In the genomic region with DNA sequence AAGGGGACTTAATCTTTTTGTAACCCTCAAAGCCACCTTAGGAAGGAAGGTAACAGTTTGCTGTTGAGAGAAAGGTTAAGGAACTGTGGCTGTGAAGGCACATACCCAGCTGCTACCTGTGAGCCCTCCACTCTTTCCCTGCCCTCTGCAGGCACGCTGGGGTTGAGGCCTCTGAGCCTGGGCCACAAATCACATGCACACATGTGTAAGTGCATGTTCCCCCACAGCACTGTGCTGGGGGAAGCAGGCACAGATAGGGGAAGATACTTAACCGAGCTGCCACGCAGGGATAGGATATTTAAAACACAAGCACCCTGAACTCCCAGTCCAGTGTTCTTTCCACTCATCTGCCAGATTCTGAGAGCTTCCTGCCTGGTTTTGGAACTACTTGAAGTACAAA, we compare ENCODE assay signal across 18 cellular contexts. TPM values are rescaled to one million over a fixed set of nuclear protein-coding genes. Genes with fewer than 3 reads are reported as not detected.
DNase-seq lines count a peak whose midpoint lies in the region; ATAC-seq and TF ChIP-seq lines count a peak whose summit lies in the region.
"Had no signal": no experiment of that assay in that cellular context is flagged by ENCODE, and none has a peak within 500 bp of the region (broad histone marks: within the 10 kb centered on the region; RNA-seq: fewer than 3 reads in every experiment).

No MANE protein-coding gene starts in this region.

- H3K9me3 Mint-ChIP-seq in activated naive CD4-positive, alpha-beta T cell treated with anti-CD3 and anti-CD28 coated beads, Interleukin-2, amount 10 ng/mL, durations not matched to agents 7 days and 5 days, result no peaks in the 10 kb centered on the region
- no peaks in the 10 kb centered on the region for H3K9me3 Mint-ChIP-seq in endodermal cell
- H3K9me3 Mint-ChIP-seq: activated naive CD4-positive, alpha-beta T cell treated with anti-CD3 and anti-CD28 coated beads, Interleukin-2, amount 50 U/mL, for 72 hours; immature natural killer cell; natural killer cell treated with Interleukin-12 subunit alpha and Interleukin-12 subunit beta and Interleukin-15 and Interleukin-18, amount 100 ng/mL, for 72 hours had no signal

- peaks cover 13% of the 10 kb centered on the region for H3K36me3 ChIP-seq in endodermal cell (ENCODE audit: control insufficient read depth, insufficient read depth, low read length)

- DNase-seq in activated naive CD4-positive, alpha-beta T cell treated with anti-CD3 and anti-CD28 coated beads, Interleukin-2, amount 10 ng/mL, durations not matched to agents 7 days and 5 days, result no peak
- DNase-seq in activated naive CD4-positive, alpha-beta T cell treated with Interleukin-2 at 50 U/mL for 16 hours, result no peak
- DNase-seq in OCI-M1 (lab: John Stamatoyannopoulos, UW), result peak; percentile 14
- DNase-seq in endodermal cell, result peak; percentile 47
- peak; percentile 25 for DNase-seq in sciatic nerve (ENCODE audit: low spot score)
- DNase-seq in stimulated activated CD4-positive, alpha-beta T cell treated with anti-CD3 and anti-CD28 coated beads, Interleukin-2, amount 100 ng/mL, for 48 hours, result no peak
- DNase-seq in Ammon's horn (ENCODE audit: low spot score), result no peak
- DNase-seq: activated CD4-positive, CD25-positive, alpha-beta regulatory T cell treated with anti-CD3 and anti-CD28 coated beads, Interleukin-2, amount 50 U/mL, for 72 hours; activated CD8-positive, alpha-beta memory T cell treated with anti-CD3 and anti-CD28 coated beads, Interleukin-2, amount 50 U/mL, for 4 hours; immature natural killer cell; MM.1S; NCI-H187; NCI-H510A; stimulated activated CD4-positive, alpha-beta T cell treated with anti-CD3 and anti-CD28 coated beads, Interleukin-15, amount 100 ng/mL, for 24 hours had no signal

- ATAC-seq in sciatic nerve, result no peak
- no peak for ATAC-seq in GM21447 (IDR thresholded peaks at IDR 0.05; ENCODE audit: unreplicated experiment)
- ATAC-seq: activated naive CD4-positive, alpha-beta T cell treated with anti-CD3 and anti-CD28 coated beads, Interleukin-2, amount 50 U/mL, for 72 hours; natural killer cell treated with Interleukin-12 subunit alpha and Interleukin-12 subunit beta and Interleukin-15 and Interleukin-18, amount 100 ng/mL, for 72 hours had no signal

- WGBS in endodermal cell (ENCODE audit: insufficient coverage in 1 of 2, insufficient read length in 1 of 2), 2 experiments, result 97% methylated on average over 3 of the region's 3 CpGs; no CpG with 5 or more reads in 1 of the 2 experiments

- no peak overlapping the region for H3K9ac ChIP-seq in endodermal cell (ENCODE audit: extremely low read depth, low read length, poor library complexity, severe bottlenecking)

- peaks cover 8% of the 10 kb centered on the region for H3K36me3 Mint-ChIP-seq in activated naive CD4-positive, alpha-beta T cell treated with anti-CD3 and anti-CD28 coated beads, Interleukin-2, amount 10 ng/mL, durations not matched to agents 7 days and 5 days
- H3K36me3 Mint-ChIP-seq in endodermal cell (ENCODE audit: low read depth), result peaks cover 2% of the 10 kb centered on the region
- H3K36me3 Mint-ChIP-seq: immature natural killer cell; natural killer cell treated with Interleukin-12 subunit alpha and Interleukin-12 subunit beta and Interleukin-15 and Interleukin-18, amount 100 ng/mL, for 72 hours had no signal

- no peak overlapping the region for H3K27ac ChIP-seq in endodermal cell (ENCODE audit: low read depth, low read length)
- H3K27ac ChIP-seq: SJSA1 had no signal

- H3K27me3 Mint-ChIP-seq in activated naive CD4-positive, alpha-beta T cell treated with anti-CD3 and anti-CD28 coated beads, Interleukin-2, amount 10 ng/mL, durations not matched to agents 7 days and 5 days, result no peaks in the 10 kb centered on the region
- H3K27me3 Mint-ChIP-seq in endodermal cell (ENCODE audit: insufficient read depth), result no peaks in the 10 kb centered on the region
- H3K27me3 Mint-ChIP-seq: natural killer cell treated with Interleukin-12 subunit alpha and Interleukin-12 subunit beta and Interleukin-15 and Interleukin-18, amount 100 ng/mL, for 72 hours had no signal

- intact Hi-C loops in sciatic nerve (cut with DNase I), result no loop called here

- CTCF ChIA-PET in activated naive CD4-positive, alpha-beta T cell treated with anti-CD3 and anti-CD28 coated beads, Interleukin-2, amount 10 ng/mL, durations not matched to agents 7 days and 5 days (lab: Charles Lee), result no interaction called here

- no peak overlapping the region for H3K4me3 ChIP-seq in endodermal cell (ENCODE audit: low read length)
- H3K4me3 ChIP-seq: SJSA1 had no signal

- H3K27me3 ChIP-seq in endodermal cell (ENCODE audit: control insufficient read depth, insufficient read depth, low read length, poor library complexity, severe bottlenecking), result no peaks in the 10 kb centered on the region
- H3K27me3 ChIP-seq: SJSA1 had no signal

- peaks cover 16% of the 10 kb centered on the region for H3K4me1 ChIP-seq in endodermal cell (ENCODE audit: control insufficient read depth, insufficient read depth, low read length)

- no peaks in the 10 kb centered on the region for H3K9me3 ChIP-seq in endodermal cell (ENCODE audit: control insufficient read depth, low read length)
- H3K9me3 ChIP-seq: SJSA1 had no signal

- peak overlapping the region; percentile 55 for H3K27ac Mint-ChIP-seq in activated naive CD4-positive, alpha-beta T cell treated with anti-CD3 and anti-CD28 coated beads, Interleukin-2, amount 10 ng/mL, durations not matched to agents 7 days and 5 days
- peak overlapping the region; percentile 26 for H3K27ac Mint-ChIP-seq in endodermal cell

- H3K4me1 Mint-ChIP-seq in activated naive CD4-positive, alpha-beta T cell treated with anti-CD3 and anti-CD28 coated beads, Interleukin-2, amount 10 ng/mL, durations not matched to agents 7 days and 5 days, result peaks cover 31% of the 10 kb centered on the region
- H3K4me1 Mint-ChIP-seq in endodermal cell, result peaks cover 51% of the 10 kb centered on the region

- no peak overlapping the region for H3K4me3 Mint-ChIP-seq in activated naive CD4-positive, alpha-beta T cell treated with anti-CD3 and anti-CD28 coated beads, Interleukin-2, amount 10 ng/mL, durations not matched to agents 7 days and 5 days
- no peak overlapping the region for H3K4me3 Mint-ChIP-seq in endodermal cell
- H3K4me3 Mint-ChIP-seq: immature natural killer cell; natural killer cell treated with Interleukin-12 subunit alpha and Interleukin-12 subunit beta and Interleukin-15 and Interleukin-18, amount 100 ng/mL, for 72 hours had no signal

- TF ChIP-seq CTCF in endodermal cell (conservative IDR thresholded peaks at IDR 0.05), result no peak

RNA-seq across cellular contexts. Expression of gene LARP1, which starts 18.1 kb away (rescaled TPM):
- total RNA-seq in endodermal cell (100 to 1,000 TPM; 193 to 273 TPM), sciatic nerve (157 TPM)
- 115 TPM for polyA plus RNA-seq in endodermal cell (2013, experiment 1 of 2)
- 107 TPM for polyA plus RNA-seq in endodermal cell (2013, experiment 2 of 2)

Comparison
In these comparisons a context has a peak if more than half of its experiments do, and no peak if none do; other contexts are left out.
1. DNase-seq: peak in OCI-M1 (single experiment), endodermal cell (single experiment) and sciatic nerve (single experiment); none in activated naive CD4-positive, alpha-beta T cell treated with anti-CD3 and anti-CD28 coated beads, Interleukin-2, amount 10 ng/mL, durations not matched to agents 7 days and 5 days (single experiment), activated naive CD4-positive, alpha-beta T cell treated with Interleukin-2 at 50 U/mL for 16 hours (single experiment), stimulated activated CD4-positive, alpha-beta T cell treated with anti-CD3 and anti-CD28 coated beads, Interleukin-2, amount 100 ng/mL, for 48 hours (0 of 2) and Ammon's horn (single experiment).